ENCODE assay signal across 31 cellular contexts in the genomic region with DNA sequence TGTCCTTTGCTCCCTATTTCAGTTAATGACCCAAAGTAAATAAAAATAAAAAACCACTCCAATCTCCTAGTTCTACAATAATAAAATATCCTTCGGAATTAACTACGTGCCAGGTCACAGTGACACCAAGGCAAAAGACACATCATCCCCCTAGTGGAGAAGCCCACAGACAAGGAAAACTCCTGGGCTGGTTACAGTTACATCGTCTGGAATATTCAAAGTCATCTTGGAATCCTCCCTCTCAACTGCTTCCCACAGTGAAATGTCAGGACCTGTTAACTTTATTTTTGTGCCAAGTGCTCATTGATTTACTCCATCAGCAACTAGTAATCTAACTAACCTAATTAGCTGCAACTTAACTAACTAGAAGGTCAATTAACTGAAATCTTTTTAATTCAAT.
DNase-seq lines count a peak whose midpoint lies in the region; ATAC-seq and TF ChIP-seq lines count a peak whose summit lies in the region.
"Had no signal": no experiment of that assay in that cellular context is flagged by ENCODE, and none has a peak within 500 bp of the region (broad histone marks: within the 10 kb centered on the region; RNA-seq: fewer than 3 reads in every experiment).

No MANE protein-coding gene starts in this region.

- no peak overlapping the region for H3K56ac ChIP-seq in mesendoderm (ENCODE audit: low read length)

- no peak overlapping the region for H3K9ac ChIP-seq in mesendoderm (ENCODE audit: low read length)

- H3K4me1 ChIP-seq in mesendoderm (ENCODE audit: control insufficient read depth, low read depth, low read length) = peaks cover 5% of the 10 kb centered on the region
- H3K4me1 ChIP-seq: A549, psoas muscle had no signal

- no peak overlapping the region for H2BK120ac ChIP-seq in mesendoderm (ENCODE audit: low read depth, low read length)

- H3K79me2 ChIP-seq in mesendoderm (ENCODE audit: control insufficient read depth, insufficient read depth, low read length) = no peaks in the 10 kb centered on the region

- no peak overlapping the region for H2AK5ac ChIP-seq in mesendoderm (ENCODE audit: low read length)

- CTCF ChIA-PET in BJ (lab: Yijun Ruan, JAX) = interaction anchor here (1.9 kb wide), 1 partner anchor 14 kb away, joined by 6 read pairs; no protein-coding TSS in a partner anchor

- DNase-seq in BJ (ENCODE audit: low read depth) = no peak
- DNase-seq in endothelial cell (ENCODE audit: low spot score) = no peak
- DNase-seq in mesendoderm = peak; percentile 56
- DNase-seq in occipital lobe (lab: John Stamatoyannopoulos, UW) = no peak
- DNase-seq: activated B cell treated with CpG ODN at 0.5 μM for 24 hours; activated CD4-positive, alpha-beta T cell treated with anti-CD3 and anti-CD28 coated beads, Interleukin-2, amount 50 U/mL, for 1 hour; activated gamma-delta T cell; activated naive CD8-positive, alpha-beta T cell treated with anti-CD3 and anti-CD28 coated beads, Interleukin-2, amount 10 ng/mL, durations not matched to agents 7 days and 5 days; activated T-cell treated with anti-CD3 and anti-CD28 coated beads, Interleukin-2, amount 50 U/mL, for 4 hours; CD4-positive, alpha-beta memory T cell; cortex of kidney; hippocampal formation; Karpas-422; left cardiac atrium; NCI-H1417 treated with DMSO at 0.1 percent for 48 hours; NCI-H2029 treated with DMSO at 0.1 percent for 48 hours; NCI-H2227 treated with DMSO at 0.1 percent for 48 hours; NCI-H748 treated with DMSO at 0.1 percent for 48 hours; psoas muscle; stimulated activated CD4-positive, alpha-beta T cell treated with anti-CD3 and anti-CD28 coated beads, Interleukin-4, amount 100 ng/mL, for 4 hours; T-cell had no signal

- H4K5ac ChIP-seq in mesendoderm (ENCODE audit: low read length) = no peak overlapping the region

- H3K79me1 ChIP-seq in mesendoderm (ENCODE audit: low read length) = no peaks in the 10 kb centered on the region

- H3K27me3 Mint-ChIP-seq in endothelial cell (ENCODE audit: unreplicated experiment) = no peaks in the 10 kb centered on the region
- H3K27me3 Mint-ChIP-seq: activated B cell treated with CpG ODN at 0.5 μM for 24 hours; activated naive CD8-positive, alpha-beta T cell treated with anti-CD3 and anti-CD28 coated beads, Interleukin-2, amount 10 ng/mL, durations not matched to agents 7 days and 5 days; CD4-positive, alpha-beta memory T cell; memory B cell; T-cell had no signal

- no peak overlapping the region for H3K23ac ChIP-seq in mesendoderm (ENCODE audit: low read length)

- H3K27me3 ChIP-seq in BJ (ENCODE audit: control insufficient read depth, insufficient read depth, low read length) = no peaks in the 10 kb centered on the region
- H3K27me3 ChIP-seq in mesendoderm (ENCODE audit: insufficient read depth, low read length, poor library complexity) = no peaks in the 10 kb centered on the region
- H3K27me3 ChIP-seq: ascending aorta, gastroesophageal sphincter, neutrophil, tibial nerve had no signal

- H3K4me3 Mint-ChIP-seq in endothelial cell (ENCODE audit: unreplicated experiment) = no peak overlapping the region
- H3K4me3 Mint-ChIP-seq: activated B cell treated with CpG ODN at 0.5 μM for 24 hours; activated naive CD8-positive, alpha-beta T cell treated with anti-CD3 and anti-CD28 coated beads, Interleukin-2, amount 10 ng/mL, durations not matched to agents 7 days and 5 days; activated T-cell treated with anti-CD3 and anti-CD28 coated beads, Interleukin-2, amount 50 U/mL, for 4 hours; CD4-positive, alpha-beta memory T cell; memory B cell; T-cell had no signal

- no peaks in the 10 kb centered on the region for H3K36me3 ChIP-seq in BJ (ENCODE audit: control insufficient read depth, insufficient read depth, low read length)
- no peaks in the 10 kb centered on the region for H3K36me3 ChIP-seq in mesendoderm (ENCODE audit: control insufficient read depth, insufficient read depth, low read length)
- H3K36me3 ChIP-seq: ascending aorta, gastroesophageal sphincter, neutrophil, tibial nerve had no signal

- H3K36me3 Mint-ChIP-seq in endothelial cell (ENCODE audit: low read depth, unreplicated experiment) = peaks cover 3% of the 10 kb centered on the region
- H3K36me3 Mint-ChIP-seq: activated naive CD8-positive, alpha-beta T cell treated with anti-CD3 and anti-CD28 coated beads, Interleukin-2, amount 10 ng/mL, durations not matched to agents 7 days and 5 days; CD4-positive, alpha-beta memory T cell; memory B cell; T-cell had no signal

- H3K27ac Mint-ChIP-seq in endothelial cell (ENCODE audit: unreplicated experiment) = no peak overlapping the region
- H3K27ac Mint-ChIP-seq: activated B cell treated with CpG ODN at 0.5 μM for 24 hours; activated naive CD8-positive, alpha-beta T cell treated with anti-CD3 and anti-CD28 coated beads, Interleukin-2, amount 10 ng/mL, durations not matched to agents 7 days and 5 days; memory B cell; T-cell had no signal

- no peak overlapping the region for H3K4me2 ChIP-seq in mesendoderm (ENCODE audit: low read length)
- H3K4me2 ChIP-seq: A549 had no signal

- H3K4me1 Mint-ChIP-seq in endothelial cell (ENCODE audit: unreplicated experiment) = peaks cover 7% of the 10 kb centered on the region
- H3K4me1 Mint-ChIP-seq: activated B cell treated with CpG ODN at 0.5 μM for 24 hours; activated naive CD8-positive, alpha-beta T cell treated with anti-CD3 and anti-CD28 coated beads, Interleukin-2, amount 10 ng/mL, durations not matched to agents 7 days and 5 days; CD4-positive, alpha-beta memory T cell; memory B cell; T-cell had no signal

- ATAC-seq in HG03175 (IDR thresholded peaks at IDR 0.05; ENCODE audit: unreplicated experiment) = no peak
- no peak for ATAC-seq in GM21528 (IDR thresholded peaks at IDR 0.05; ENCODE audit: low FRiP score, unreplicated experiment)
- ATAC-seq in GM18517 (IDR thresholded peaks at IDR 0.05; ENCODE audit: unreplicated experiment) = no peak
- ATAC-seq: A549; activated T-cell treated with anti-CD3 and anti-CD28 coated beads, Interleukin-2, amount 50 U/mL, for 4 hours; gastroesophageal sphincter; left cardiac atrium; psoas muscle; T-cell had no signal

- no CpG with 5 or more reads among the region's 3 CpGs for WGBS in mesendoderm (ENCODE audit: extremely low coverage, insufficient coverage, low lambda C conversion rate)

- no peaks in the 10 kb centered on the region for H3K9me3 Mint-ChIP-seq in endothelial cell (ENCODE audit: unreplicated experiment)
- H3K9me3 Mint-ChIP-seq: activated B cell treated with CpG ODN at 0.5 μM for 24 hours; activated naive CD8-positive, alpha-beta T cell treated with anti-CD3 and anti-CD28 coated beads, Interleukin-2, amount 10 ng/mL, durations not matched to agents 7 days and 5 days; memory B cell had no signal

- POLR2A ChIA-PET in BJ (lab: Charles Lee) = no interaction called here

- H3K4me3 ChIP-seq in BJ (ENCODE audit: low read depth, low read length) (no peak overlapping the region), mesendoderm (ENCODE audit: low read length) (no peak overlapping the region)
- H3K4me3 ChIP-seq: A549, ascending aorta, gastroesophageal sphincter, psoas muscle, tibial nerve had no signal

- TF ChIP-seq CTCF in BJ (IDR thresholded peaks at IDR 0.05; ENCODE audit: insufficient read depth, low read depth, low read length) (peak; percentile 3; the same call in 1 of the 2 replicates), LNCAP (IDR thresholded peaks at IDR 0.05) (0 out of 2 replicates have a peak, but pooled peaks have one; percentile 8), endothelial cell (IDR thresholded peaks at IDR 0.05; ENCODE audit: unreplicated experiment) (peak; percentile 14)

- H3K4ac ChIP-seq in mesendoderm (ENCODE audit: low read depth, low read length) = no peak overlapping the region

- no peak overlapping the region for H2BK15ac ChIP-seq in mesendoderm (replicated peaks; ENCODE audit: low read depth)

- no peak overlapping the region for H2BK5ac ChIP-seq in mesendoderm (ENCODE audit: low read length)

- H4K8ac ChIP-seq in mesendoderm (ENCODE audit: low read depth, low read length) = no peak overlapping the region

- H3K18ac ChIP-seq in mesendoderm (ENCODE audit: low read length) = no peak overlapping the region

- H3K27ac ChIP-seq in mesendoderm (ENCODE audit: low read depth, low read length) = no peak overlapping the region
- H3K27ac ChIP-seq: A549, ascending aorta, gastroesophageal sphincter, neutrophil, psoas muscle, tibial nerve had no signal
